In genomic region chr12:49767333-49767732, GRCh38 we compare ENCODE assay signal across 16 cellular contexts. TPM values are rescaled to one million over a fixed set of nuclear protein-coding genes. Genes with fewer than 3 reads are reported as not detected.
A peak's percentile ranks its signal among the peaks of the same experiment; 100 is the strongest.
DNase-seq lines count a peak whose midpoint lies in the region; ATAC-seq and TF ChIP-seq lines count a peak whose summit lies in the region.
"Had no signal": no experiment of that assay in that cellular context is flagged by ENCODE, and none has a peak within 500 bp of the region (broad histone marks: within the 10 kb centered on the region; RNA-seq: fewer than 3 reads in every experiment).

No MANE protein-coding gene starts in this region.

- H3K27ac ChIP-seq in naive thymus-derived CD4-positive, alpha-beta T cell (ENCODE audit: low read depth, low read length): peak overlapping the region; percentile 17
- H3K27ac ChIP-seq: brain microvascular endothelial cell, left ventricle myocardium inferior, SJSA1, stomach had no signal

- H3K4me3 ChIP-seq in naive thymus-derived CD4-positive, alpha-beta T cell (ENCODE audit: low read length): no peak overlapping the region
- H3K4me3 ChIP-seq: left ventricle myocardium inferior, SJSA1, smooth muscle cell, stomach had no signal

- H3K9me3 ChIP-seq in naive thymus-derived CD4-positive, alpha-beta T cell (ENCODE audit: control insufficient read depth in 2 of 3, low read length in 3 of 3): no peaks in the 10 kb centered on the region
- H3K9me3 ChIP-seq: left ventricle myocardium inferior, SJSA1, stomach had no signal

- H3K4me1 ChIP-seq in naive thymus-derived CD4-positive, alpha-beta T cell (ENCODE audit: control insufficient read depth in 2 of 2, insufficient read depth in 2 of 2, low read length in 2 of 2): peaks cover 20 to 41% of the 10 kb centered on the region in 2 donors
- H3K4me1 ChIP-seq: SJSA1 had no signal

- no peaks in the 10 kb centered on the region for H3K27me3 Mint-ChIP-seq in activated CD4-positive, alpha-beta T cell treated with anti-CD3 and anti-CD28 coated beads for 36 hours
- peaks cover 3% of the 10 kb centered on the region; the same call in 1 of the 2 replicates for H3K27me3 Mint-ChIP-seq in HFFc6 (ENCODE audit: insufficient read depth)
- no peaks in the 10 kb centered on the region for H3K27me3 Mint-ChIP-seq in activated naive CD8-positive, alpha-beta T cell treated with anti-CD3 and anti-CD28 coated beads for 36 hours
- H3K27me3 Mint-ChIP-seq in naive thymus-derived CD4-positive, alpha-beta T cell: no peaks in the 10 kb centered on the region
- peaks cover 3% of the 10 kb centered on the region for H3K27me3 Mint-ChIP-seq in activated T-helper 1 cell treated with anti-CD3 and anti-CD28 coated beads, Interleukin-12 subunit alpha, Interleukin-12 subunit beta, Interleukin-2, Interleukin-4 antibody, amounts not matched to agents 30 ng/mL and 10 ng/mL and 1 ng/mL, durations not matched to agents 14 hours and 24 hours and 36 hours (ENCODE audit: insufficient read depth)

- TF ChIP-seq CTCF in HFFc6 (IDR thresholded peaks at IDR 0.05): no peak; the same call in 1 of the 2 replicates

- no peak for DNase-seq in activated CD4-positive, alpha-beta T cell treated with anti-CD3 and anti-CD28 coated beads for 36 hours
- DNase-seq in activated CD4-positive, alpha-beta T cell treated with anti-CD3 and anti-CD28 coated beads for 48 hours: no peak
- DNase-seq in HFFc6: peak; percentile 19
- no peak for DNase-seq in activated naive CD8-positive, alpha-beta T cell treated with anti-CD3 and anti-CD28 coated beads for 36 hours
- DNase-seq in naive thymus-derived CD4-positive, alpha-beta T cell: no peak
- DNase-seq in activated T-helper 1 cell treated with anti-CD3 and anti-CD28 coated beads, Interleukin-12 subunit alpha, Interleukin-12 subunit beta, Interleukin-2, Interleukin-4 antibody, amounts not matched to agents 30 ng/mL and 10 ng/mL and 1 ng/mL, durations not matched to agents 14 hours and 24 hours and 36 hours (ENCODE audit: low spot score): no peak
- DNase-seq in SW 1271 (lab: John Stamatoyannopoulos, UW): no peak
- DNase-seq: activated naive CD4-positive, alpha-beta T cell; brain microvascular endothelial cell; left ventricle myocardium inferior; NCI-H226; posterior cingulate gyrus; stomach had no signal

- H3K4me1 Mint-ChIP-seq in activated CD4-positive, alpha-beta T cell treated with anti-CD3 and anti-CD28 coated beads for 36 hours: peaks cover 42% of the 10 kb centered on the region
- peaks cover 5% of the 10 kb centered on the region for H3K4me1 Mint-ChIP-seq in HFFc6 (ENCODE audit: low read depth)
- peaks cover 41% of the 10 kb centered on the region for H3K4me1 Mint-ChIP-seq in activated naive CD8-positive, alpha-beta T cell treated with anti-CD3 and anti-CD28 coated beads for 36 hours
- peaks cover 28 to 52% (median 46%) of the 10 kb centered on the region in 7 donors for H3K4me1 Mint-ChIP-seq in naive thymus-derived CD4-positive, alpha-beta T cell
- peaks cover 34% of the 10 kb centered on the region for H3K4me1 Mint-ChIP-seq in activated T-helper 1 cell treated with anti-CD3 and anti-CD28 coated beads, Interleukin-12 subunit alpha, Interleukin-12 subunit beta, Interleukin-2, Interleukin-4 antibody, amounts not matched to agents 30 ng/mL and 10 ng/mL and 1 ng/mL, durations not matched to agents 14 hours and 24 hours and 36 hours (ENCODE audit: low read depth)

- no peak for ATAC-seq in activated CD4-positive, alpha-beta T cell treated with anti-CD3 and anti-CD28 coated beads for 36 hours
- ATAC-seq in naive thymus-derived CD4-positive, alpha-beta T cell: no peak
- ATAC-seq in GM21717 (IDR thresholded peaks at IDR 0.05; ENCODE audit: unreplicated experiment): no peak

- H3K27ac Mint-ChIP-seq in activated CD4-positive, alpha-beta T cell treated with anti-CD3 and anti-CD28 coated beads for 36 hours: peak overlapping the region; percentile 59
- H3K27ac Mint-ChIP-seq in HFFc6: no peak overlapping the region
- H3K27ac Mint-ChIP-seq in activated naive CD8-positive, alpha-beta T cell treated with anti-CD3 and anti-CD28 coated beads for 36 hours: peak overlapping the region; percentile 10
- peak overlapping the region in 8 of 9 donors; percentile 59 to 91 (median 84) for H3K27ac Mint-ChIP-seq in naive thymus-derived CD4-positive, alpha-beta T cell
- no peak overlapping the region for H3K27ac Mint-ChIP-seq in activated T-helper 1 cell treated with anti-CD3 and anti-CD28 coated beads, Interleukin-12 subunit alpha, Interleukin-12 subunit beta, Interleukin-2, Interleukin-4 antibody, amounts not matched to agents 30 ng/mL and 10 ng/mL and 1 ng/mL, durations not matched to agents 14 hours and 24 hours and 36 hours

- no peaks in the 10 kb centered on the region for H3K27me3 ChIP-seq in naive thymus-derived CD4-positive, alpha-beta T cell (ENCODE audit: control insufficient read depth in 2 of 2, insufficient read depth in 2 of 2, low read length in 2 of 2)
- H3K27me3 ChIP-seq: brain microvascular endothelial cell, SJSA1, stomach had no signal

- intact Hi-C loops in activated CD4-positive, alpha-beta T cell treated with anti-CD3 and anti-CD28 coated beads for 36 hours (cut with DNase I, micrococcal nuclease): no loop called here
- intact Hi-C loops in naive thymus-derived CD4-positive, alpha-beta T cell (cut with micrococcal nuclease): no loop called here
- intact Hi-C loops in activated T-helper 1 cell treated with anti-CD3 and anti-CD28 coated beads, Interleukin-12 subunit alpha, Interleukin-12 subunit beta, Interleukin-2, Interleukin-4 antibody, amounts not matched to agents 30 ng/mL and 10 ng/mL and 1 ng/mL, durations not matched to agents 14 hours and 24 hours and 36 hours (cut with micrococcal nuclease): no loop called here

- H3K36me3 ChIP-seq in naive thymus-derived CD4-positive, alpha-beta T cell (ENCODE audit: control insufficient read depth in 2 of 3, insufficient read depth in 3 of 3, low read length in 3 of 3): peaks cover 4 to 16% (median 8%) of the 10 kb centered on the region in 3 experiments

- no peaks in the 10 kb centered on the region for H3K9me3 Mint-ChIP-seq in activated CD4-positive, alpha-beta T cell treated with anti-CD3 and anti-CD28 coated beads for 36 hours (ENCODE audit: low read depth)
- H3K9me3 Mint-ChIP-seq in HFFc6: no peaks in the 10 kb centered on the region
- H3K9me3 Mint-ChIP-seq in activated naive CD8-positive, alpha-beta T cell treated with anti-CD3 and anti-CD28 coated beads for 36 hours: no peaks in the 10 kb centered on the region
- H3K9me3 Mint-ChIP-seq in naive thymus-derived CD4-positive, alpha-beta T cell: no peaks in the 10 kb centered on the region
- no peaks in the 10 kb centered on the region for H3K9me3 Mint-ChIP-seq in activated T-helper 1 cell treated with anti-CD3 and anti-CD28 coated beads, Interleukin-12 subunit alpha, Interleukin-12 subunit beta, Interleukin-2, Interleukin-4 antibody, amounts not matched to agents 30 ng/mL and 10 ng/mL and 1 ng/mL, durations not matched to agents 14 hours and 24 hours and 36 hours

- no peak overlapping the region for H3K4me3 Mint-ChIP-seq in activated CD4-positive, alpha-beta T cell treated with anti-CD3 and anti-CD28 coated beads for 36 hours
- H3K4me3 Mint-ChIP-seq in HFFc6: no peak overlapping the region
- no peak overlapping the region for H3K4me3 Mint-ChIP-seq in activated naive CD8-positive, alpha-beta T cell treated with anti-CD3 and anti-CD28 coated beads for 36 hours
- H3K4me3 Mint-ChIP-seq in naive thymus-derived CD4-positive, alpha-beta T cell: peak overlapping the region in 2 of 10 donors; percentile 49 to 52
- no peak overlapping the region for H3K4me3 Mint-ChIP-seq in activated T-helper 1 cell treated with anti-CD3 and anti-CD28 coated beads, Interleukin-12 subunit alpha, Interleukin-12 subunit beta, Interleukin-2, Interleukin-4 antibody, amounts not matched to agents 30 ng/mL and 10 ng/mL and 1 ng/mL, durations not matched to agents 14 hours and 24 hours and 36 hours

- POLR2A ChIA-PET in activated CD4-positive, alpha-beta T cell treated with anti-CD3 and anti-CD28 coated beads for 36 hours (lab: Charles Lee): interaction anchor here (0.6 kb wide), 1 partner anchor 31 kb away, joined by 11 read pairs; no protein-coding TSS in a partner anchor
- POLR2A ChIA-PET in naive thymus-derived CD4-positive, alpha-beta T cell (lab: Charles Lee): interaction anchor here (2.0 kb wide), 1 partner anchor 26 kb away, joined by 6 read pairs; the partner anchor contains the start of gene TMBIM6

- H3K36me3 Mint-ChIP-seq in activated CD4-positive, alpha-beta T cell treated with anti-CD3 and anti-CD28 coated beads for 36 hours (ENCODE audit: low read depth): peaks cover 28% of the 10 kb centered on the region
- peaks cover 23% of the 10 kb centered on the region for H3K36me3 Mint-ChIP-seq in HFFc6 (ENCODE audit: low read depth)
- peaks cover 25% of the 10 kb centered on the region for H3K36me3 Mint-ChIP-seq in activated naive CD8-positive, alpha-beta T cell treated with anti-CD3 and anti-CD28 coated beads for 36 hours
- H3K36me3 Mint-ChIP-seq in naive thymus-derived CD4-positive, alpha-beta T cell: peaks cover 0 to 29% (median 17%) of the 10 kb centered on the region in 5 donors
- H3K36me3 Mint-ChIP-seq in activated T-helper 1 cell treated with anti-CD3 and anti-CD28 coated beads, Interleukin-12 subunit alpha, Interleukin-12 subunit beta, Interleukin-2, Interleukin-4 antibody, amounts not matched to agents 30 ng/mL and 10 ng/mL and 1 ng/mL, durations not matched to agents 14 hours and 24 hours and 36 hours (ENCODE audit: low read depth): peaks cover 31% of the 10 kb centered on the region

- CTCF ChIA-PET in activated CD4-positive, alpha-beta T cell treated with anti-CD3 and anti-CD28 coated beads for 36 hours (lab: Charles Lee): interaction anchor here (0.5 to 1.5 kb wide), 5 partner anchors 13 to 61 kb away, joined by 3 to 4 read pairs (median 3); partner anchors contain the start of gene NCKAP5L
- CTCF ChIA-PET in naive thymus-derived CD4-positive, alpha-beta T cell (lab: Charles Lee): interaction anchor here (1.3 kb wide), 1 partner anchor 11 kb away, joined by 4 read pairs; no protein-coding TSS in a partner anchor

RNA-seq across cellular contexts. Expression of gene TMBIM6, which starts 26.0 kb away (rescaled TPM):
- total RNA-seq in activated CD4-positive, alpha-beta T cell treated with anti-CD3 and anti-CD28 coated beads for 36 hours: 100 to 1,000 TPM; 378 to 450 TPM
- total RNA-seq in HFFc6 (2021; fragmentation: NEBNext Ultra II Directional; extraction: Animal tissue kit (Norgen Biotek cat#: 25700)): 100 to 1,000 TPM; 471 to 545 (median 497) TPM
- total RNA-seq in activated naive CD8-positive, alpha-beta T cell treated with anti-CD3 and anti-CD28 coated beads for 36 hours: 100 to 1,000 TPM; 400 to 410 TPM
- total RNA-seq in naive thymus-derived CD4-positive, alpha-beta T cell: 100 to 1,000 TPM; 307 to 432 (median 381) TPM
- 100 to 1,000 TPM; 835 to 916 TPM for polyA plus RNA-seq in naive thymus-derived CD4-positive, alpha-beta T cell
- total RNA-seq in activated T-helper 1 cell treated with anti-CD3 and anti-CD28 coated beads, Interleukin-12 subunit alpha, Interleukin-12 subunit beta, Interleukin-2, Interleukin-4 antibody, amounts not matched to agents 30 ng/mL and 10 ng/mL and 1 ng/mL, durations not matched to agents 14 hours and 24 hours and 36 hours: 382 and 393 TPM in 2 replicates

Comparison
In these comparisons a context has a peak if more than half of its experiments do, and no peak if none do; other contexts are left out.
1. H3K27ac Mint-ChIP-seq: peak in activated CD4-positive, alpha-beta T cell treated with anti-CD3 and anti-CD28 coated beads for 36 hours (single experiment), activated naive CD8-positive, alpha-beta T cell treated with anti-CD3 and anti-CD28 coated beads for 36 hours (single experiment) and naive thymus-derived CD4-positive, alpha-beta T cell (8 of 9); none in HFFc6 (single experiment) and activated T-helper 1 cell treated with anti-CD3 and anti-CD28 coated beads, Interleukin-12 subunit alpha, Interleukin-12 subunit beta, Interleukin-2, Interleukin-4 antibody, amounts not matched to agents 30 ng/mL and 10 ng/mL and 1 ng/mL, durations not matched to agents 14 hours and 24 hours and 36 hours (single experiment).